8 cellular contexts compared by ENCODE assay signal in the genomic region with DNA sequence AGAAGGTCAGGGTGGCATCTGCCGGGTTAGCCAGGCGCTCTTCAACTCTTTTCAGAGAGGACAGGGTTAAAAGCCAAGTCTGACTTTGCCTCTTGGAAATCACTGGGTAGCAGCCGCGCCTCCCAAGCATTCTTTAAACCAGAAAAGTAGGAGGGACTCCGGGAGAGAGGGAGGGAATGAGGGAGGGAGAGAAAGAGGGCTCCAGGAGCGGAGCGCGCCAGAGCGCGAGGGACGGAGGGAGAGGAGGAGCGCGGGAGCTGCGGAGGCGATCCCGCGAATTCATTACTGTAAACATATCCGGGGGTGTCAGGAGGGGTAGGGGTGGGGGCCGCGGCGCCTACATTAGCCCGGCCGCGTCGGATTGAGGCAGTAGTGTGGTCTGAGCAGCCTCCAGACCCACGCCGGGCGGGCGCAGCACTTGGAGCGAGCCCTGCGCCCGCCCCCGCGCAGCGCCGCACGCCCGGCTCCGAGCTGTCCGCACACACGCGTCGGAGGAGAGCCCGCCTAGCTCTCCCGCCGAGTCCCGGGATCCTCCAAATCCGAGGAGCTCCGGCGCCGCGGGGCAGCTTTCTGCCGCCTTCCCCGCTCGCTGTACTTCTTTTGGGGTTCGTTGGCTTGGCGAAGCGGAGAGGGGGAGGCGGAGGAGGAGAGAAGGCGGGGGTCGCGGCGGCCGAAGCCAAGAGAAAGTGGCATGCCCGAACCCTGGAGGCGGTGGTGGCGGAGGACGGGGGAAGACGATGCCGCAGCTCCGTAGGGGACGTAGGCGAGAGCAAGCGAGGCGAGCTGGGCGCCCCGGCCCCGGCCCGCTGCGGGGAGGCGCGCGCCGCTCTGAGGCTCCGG. TPM values are rescaled to one million over a fixed set of nuclear protein-coding genes. Genes with fewer than 3 reads are reported as not detected.
DNase-seq lines count a peak whose midpoint lies in the region; ATAC-seq, FAIRE-seq and TF ChIP-seq lines count a peak whose summit lies in the region.

No MANE protein-coding gene starts in this region.

- no peak for FAIRE-seq in small intestine (lab: Jason Lieb, UNC)

- no peak for ATAC-seq in activated T-helper 17 cell treated with anti-CD3 and anti-CD28 coated beads, Interleukin-2, amount 50 U/mL, for 72 hours (replicated peaks)
- no peak for ATAC-seq in HG03139 (IDR thresholded peaks at IDR 0.05; ENCODE audit: unreplicated experiment)
- ATAC-seq in CD4-positive, alpha-beta T cell (ENCODE audit: poor library complexity): no peak

- peaks cover 55% of the 10 kb centered on the region for H3K27me3 Mint-ChIP-seq in activated T-helper 17 cell treated with anti-CD3 and anti-CD28 coated beads, Interleukin-2, amount 50 U/mL, for 72 hours
- peaks cover 72% of the 10 kb centered on the region for H3K27me3 Mint-ChIP-seq in CD4-positive, alpha-beta T cell

- H3K27ac ChIP-seq in HEK293 (ENCODE audit: extremely low read depth, low read depth, low read length): peak overlapping the region; percentile 95
- H3K27ac ChIP-seq in RWPE1: peak overlapping the region; percentile 99
- H3K27ac ChIP-seq in muscle layer of colon (ENCODE audit: low read depth, low read length): peak overlapping the region; percentile 5
- peak overlapping the region in 1 of 2 donors; percentile 50 for H3K27ac ChIP-seq in small intestine (ENCODE audit: low read depth in 1 of 2, low read length in 1 of 2)
- no peak overlapping the region for H3K27ac ChIP-seq in CD4-positive, alpha-beta T cell (ENCODE audit: low read depth, low read length)

- intact Hi-C loops in CD4-positive, alpha-beta T cell (cut with DNase I, micrococcal nuclease): no loop called here

- H3K27me3 ChIP-seq in muscle layer of colon (ENCODE audit: control insufficient read depth in 1 of 2, insufficient read depth in 2 of 2, low read length in 2 of 2) (peaks cover 27 to 45% of the 10 kb centered on the region in 2 donors), small intestine (ENCODE audit: control insufficient read depth in 2 of 2, insufficient read depth in 2 of 2, low read length in 2 of 2) (peaks cover 3 to 12% of the 10 kb centered on the region in 2 donors)
- peaks cover 56% of the 10 kb centered on the region for H3K27me3 ChIP-seq in CD4-positive, alpha-beta T cell (ENCODE audit: control insufficient read depth, insufficient read depth, low read length)

- DNase-seq in RWPE1 (ENCODE audit: low spot score) (peak; percentile 72), fibroblast of peridontal ligament (ENCODE audit: extremely low read depth) (peak; percentile 93), small intestine (no peak)
- DNase-seq in CD4-positive, alpha-beta T cell: no peak

- H3K27ac Mint-ChIP-seq in activated T-helper 17 cell treated with anti-CD3 and anti-CD28 coated beads, Interleukin-2, amount 50 U/mL, for 72 hours: no peak overlapping the region
- no peak overlapping the region for H3K27ac Mint-ChIP-seq in CD4-positive, alpha-beta T cell

- H3K36me3 ChIP-seq in HEK293 (ENCODE audit: control insufficient read depth in 2 of 2, insufficient read depth in 1 of 2, low read length in 2 of 2): no peaks in the 10 kb centered on the region
- no peaks in the 10 kb centered on the region for H3K36me3 ChIP-seq in muscle layer of colon (ENCODE audit: insufficient read depth, low read length)
- H3K36me3 ChIP-seq in small intestine (ENCODE audit: control insufficient read depth in 2 of 2, insufficient read depth in 2 of 2, low read length in 2 of 2): no peaks in the 10 kb centered on the region

- TF ChIP-seq CTCF in HEK293 (tag by site-specific recombination; IDR thresholded peaks at IDR 0.05) (no peak), RWPE1 (conservative IDR thresholded peaks at IDR 0.05; ENCODE audit: low read depth) (no peak)
- no peak for TF ChIP-seq CTCF in CD4-positive, alpha-beta T cell (IDR thresholded peaks at IDR 0.05)

- H3K9me3 ChIP-seq in HEK293 (ENCODE audit: control insufficient read depth, insufficient read depth, low read depth, low read length) (no peaks in the 10 kb centered on the region), muscle layer of colon (ENCODE audit: low read length) (no peaks in the 10 kb centered on the region), small intestine (ENCODE audit: control insufficient read depth, low read depth) (peaks cover 2% of the 10 kb centered on the region)
- H3K9me3 ChIP-seq in CD4-positive, alpha-beta T cell (ENCODE audit: control insufficient read depth, low read length): no peaks in the 10 kb centered on the region

- WGBS in small intestine, 3 donors: 2 to 16% (median 13%) methylated on average over 72 to 85 of the region's 85 CpGs

- no peak overlapping the region for H3K4me3 Mint-ChIP-seq in activated T-helper 17 cell treated with anti-CD3 and anti-CD28 coated beads, Interleukin-2, amount 50 U/mL, for 72 hours
- H3K4me3 Mint-ChIP-seq in CD4-positive, alpha-beta T cell: no peak overlapping the region

- no peaks in the 10 kb centered on the region for H3K36me3 Mint-ChIP-seq in activated T-helper 17 cell treated with anti-CD3 and anti-CD28 coated beads, Interleukin-2, amount 50 U/mL, for 72 hours (ENCODE audit: low read depth)
- no peaks in the 10 kb centered on the region for H3K36me3 Mint-ChIP-seq in CD4-positive, alpha-beta T cell (ENCODE audit: low read depth)

- H3K4me1 Mint-ChIP-seq in activated T-helper 17 cell treated with anti-CD3 and anti-CD28 coated beads, Interleukin-2, amount 50 U/mL, for 72 hours: peaks cover 4% of the 10 kb centered on the region
- peaks cover 6% of the 10 kb centered on the region for H3K4me1 Mint-ChIP-seq in CD4-positive, alpha-beta T cell (ENCODE audit: low read depth)

- H3K4me1 ChIP-seq in HEK293 (ENCODE audit: control insufficient read depth, insufficient read depth, low read length) (peaks cover 19% of the 10 kb centered on the region), muscle layer of colon (ENCODE audit: insufficient read depth, low read length) (peaks cover 37% of the 10 kb centered on the region), small intestine (ENCODE audit: control insufficient read depth in 2 of 2, insufficient read depth in 1 of 2, low read depth in 1 of 2, low read length in 1 of 2) (no peaks in the 10 kb centered on the region)

- POLR2A ChIA-PET in HEK293 (lab: Yijun Ruan, JAX): interaction anchor here (0.6 to 1.2 kb wide), 8 partner anchors 9 to 1036 kb away, joined by 3 to 7 read pairs (median 3); no protein-coding TSS in a partner anchor
- POLR2A ChIA-PET in RWPE1 (lab: Yijun Ruan, JAX; ENCODE audit: low non-redundant PET): no interaction called here
- POLR2A ChIA-PET in CD4-positive, alpha-beta T cell (lab: Charles Lee): no interaction called here

- H3K9me3 Mint-ChIP-seq in activated T-helper 17 cell treated with anti-CD3 and anti-CD28 coated beads, Interleukin-2, amount 50 U/mL, for 72 hours: no peaks in the 10 kb centered on the region
- H3K9me3 Mint-ChIP-seq in CD4-positive, alpha-beta T cell: peaks cover 2% of the 10 kb centered on the region

- H3K9ac ChIP-seq in muscle layer of colon (ENCODE audit: low read length): peak overlapping the region; percentile 4

- peak overlapping the region; percentile 94 for H3K4me3 ChIP-seq in HEK293 (ENCODE audit: low read depth, low read length)
- peak overlapping the region; percentile 75 to 79 for H3K4me3 ChIP-seq in muscle layer of colon (ENCODE audit: low read depth in 1 of 2, low read length in 2 of 2)
- H3K4me3 ChIP-seq in small intestine (ENCODE audit: low read depth in 1 of 2, low read length in 2 of 2): peak overlapping the region in 1 of 2 donors; percentile 16

- CTCF ChIA-PET in HEK293 (lab: Yijun Ruan, JAX) (interaction anchor here (0.6 to 0.9 kb wide), 4 partner anchors 14 to 1245 kb away, joined by 3 to 6 read pairs (median 3); no protein-coding TSS in a partner anchor), RWPE1 (lab: Yijun Ruan, JAX) (interaction anchor here (0.6 kb wide), 1 partner anchor 139 kb away, joined by 3 read pairs; no protein-coding TSS in a partner anchor)
- CTCF ChIA-PET in CD4-positive, alpha-beta T cell (lab: Charles Lee): no interaction called here

TF ChIP-seq in HEK293, 187 proteins besides CTCF, POLR2A, EP300 and RAD21 (continues in another document):
- TF ChIP-seq, protein P1, sequence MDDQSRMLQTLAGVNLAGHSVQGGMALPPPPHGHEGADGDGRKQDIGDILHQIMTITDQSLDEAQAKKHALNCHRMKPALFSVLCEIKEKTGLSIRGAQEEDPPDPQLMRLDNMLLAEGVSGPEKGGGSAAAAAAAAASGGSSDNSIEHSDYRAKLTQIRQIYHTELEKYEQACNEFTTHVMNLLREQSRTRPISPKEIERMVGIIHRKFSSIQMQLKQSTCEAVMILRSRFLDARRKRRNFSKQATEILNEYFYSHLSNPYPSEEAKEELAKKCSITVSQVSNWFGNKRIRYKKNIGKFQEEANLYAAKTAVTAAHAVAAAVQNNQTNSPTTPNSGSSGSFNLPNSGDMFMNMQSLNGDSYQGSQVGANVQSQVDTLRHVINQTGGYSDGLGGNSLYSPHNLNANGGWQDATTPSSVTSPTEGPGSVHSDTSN (CRISPR knock-in tag; IDR thresholded peaks at IDR 0.05): no peak
- no peak for TF ChIP-seq GLIS1 (tag by site-specific recombination; IDR thresholded peaks at IDR 0.05)
- TF ChIP-seq ZBTB20 (tag by site-specific recombination; IDR thresholded peaks at IDR 0.05): peak; percentile 68; the same call in 1 of the 2 replicates
- no peak for TF ChIP-seq ZSCAN23 (tag by site-specific recombination; IDR thresholded peaks at IDR 0.05)
- no peak for TF ChIP-seq ZNF248 (tag by site-specific recombination; IDR thresholded peaks at IDR 0.05)
- TF ChIP-seq ZNF274 (IDR thresholded peaks at IDR 0.05; ENCODE audit: low read length): no peak
- TF ChIP-seq ZNF274 (tag by site-specific recombination; IDR thresholded peaks at IDR 0.05; ENCODE audit: borderline replicate concordance): no peak
- TF ChIP-seq ZBTB21 (tag by site-specific recombination; IDR thresholded peaks at IDR 0.05): no peak
- peak; percentile 79 for TF ChIP-seq ZFHX2 (tag by site-specific recombination; conservative IDR thresholded peaks at IDR 0.05)
- no peak for TF ChIP-seq ZNF37A (tag by site-specific recombination; IDR thresholded peaks at IDR 0.05)
- TF ChIP-seq ZNF214 (tag by site-specific recombination; IDR thresholded peaks at IDR 0.05; ENCODE audit: borderline replicate concordance): no peak
- no peak for TF ChIP-seq ZNF23 (tag by site-specific recombination; IDR thresholded peaks at IDR 0.05; ENCODE audit: borderline replicate concordance)
- TF ChIP-seq ZNF133 (tag by site-specific recombination; IDR thresholded peaks at IDR 0.05): no peak

RNA-seq across cellular contexts. Expression of a gene that starts 3.3 kb away (rescaled TPM):
- total RNA-seq in activated T-helper 17 cell treated with anti-CD3 and anti-CD28 coated beads, Interleukin-2, amount 50 U/mL, for 72 hours: not detected
- polyA plus RNA-seq in small intestine: 1 to 10 TPM in 1 of 3 donors, under 1 TPM in 1, not detected in 1; under 0.01 to 2.7 TPM
- not detected for total RNA-seq in CD4-positive, alpha-beta T cell

Comparison
In these comparisons a context has a peak if more than half of its experiments do, and no peak if none do; other contexts are left out.
1. DNase-seq: peak in RWPE1 (single experiment) and fibroblast of peridontal ligament (single experiment); none in small intestine (single experiment) and CD4-positive, alpha-beta T cell (0 of 10).